8 cellular contexts compared by ENCODE assay signal in genomic region chr6:53543341-53544010, GRCh38. TPM values are rescaled to one million over a fixed set of nuclear protein-coding genes. Genes with fewer than 3 reads are reported as not detected.
DNase-seq lines count a peak whose midpoint lies in the region; ATAC-seq and TF ChIP-seq lines count a peak whose summit lies in the region.

No MANE protein-coding gene starts in this region.

- no peak for TF ChIP-seq POLR2A in esophagus muscularis mucosa (IDR thresholded peaks at IDR 0.05; ENCODE audit: low read depth)

- H3K9me3 ChIP-seq in esophagus muscularis mucosa (no peaks in the 10 kb centered on the region), psoas muscle (no peaks in the 10 kb centered on the region)

- no peak for TF ChIP-seq CTCF in GM12875 (IDR thresholded peaks at IDR 0.05; ENCODE audit: borderline replicate concordance, insufficient read depth, low read depth, low read length)
- TF ChIP-seq CTCF in esophagus muscularis mucosa (IDR thresholded peaks at IDR 0.05) = no peak
- no peak for TF ChIP-seq CTCF in psoas muscle (IDR thresholded peaks at IDR 0.05)

- TF ChIP-seq EP300 in esophagus muscularis mucosa (IDR thresholded peaks at IDR 0.05) = no peak

- WGBS in esophagus muscularis mucosa = 10% methylated on average over 3 of the region's 3 CpGs
- WGBS in psoas muscle, 3 donors = 6 to 19% (median 13%) methylated on average over 3 of the region's 3 CpGs

- H3K36me3 ChIP-seq in esophagus muscularis mucosa (no peaks in the 10 kb centered on the region), psoas muscle (ENCODE audit: insufficient read depth in 1 of 2, low read depth in 1 of 2) (no peaks in the 10 kb centered on the region)

- H3K4me3 ChIP-seq in GM12875 (ENCODE audit: low read depth, low read length) (peak overlapping the region; percentile 77), esophagus muscularis mucosa (peak overlapping the region; percentile 77 to 98 (median 86)), psoas muscle (peak overlapping the region; percentile 75)

- peak overlapping the region; percentile 95 to 99 (median 98) for H3K27ac ChIP-seq in esophagus muscularis mucosa (replicated peaks in 1 of 4)
- peak overlapping the region; percentile 96 for H3K27ac ChIP-seq in psoas muscle

- ATAC-seq in psoas muscle = no peak
- no peak for ATAC-seq in HG03135 (IDR thresholded peaks at IDR 0.05; ENCODE audit: unreplicated experiment)
- no peak for ATAC-seq in GM18517 (IDR thresholded peaks at IDR 0.05; ENCODE audit: unreplicated experiment)

- H3K4me1 ChIP-seq in esophagus muscularis mucosa (peaks cover 24 to 81% (median 79%) of the 10 kb centered on the region in 4 donors), psoas muscle (peaks cover 50% of the 10 kb centered on the region)

- H3K27me3 ChIP-seq in esophagus muscularis mucosa (no peaks in the 10 kb centered on the region), psoas muscle (ENCODE audit: insufficient read depth in 3 of 3, low read length in 2 of 3) (no peaks in the 10 kb centered on the region)

- intact Hi-C loops in esophagus muscularis mucosa (cut with DNase I) (loop anchor here (2.0 to 10.0 kb wide), 3 partner anchors 41 to 251 kb away; partner anchors contain the start of gene LRRC1), psoas muscle (cut with DNase I) (loop anchor here (1.0 to 10.0 kb wide), 4 partner anchors 49 to 184 kb away; no protein-coding TSS in a partner anchor)

- DNase-seq in RKO (ENCODE audit: low spot score) (peak; percentile 18), esophagus muscularis mucosa (ENCODE audit: extremely low spot score) (no peak), psoas muscle (no peak), 8988T (no peak)
- DNase-seq in activated CD8-positive, alpha-beta memory T cell treated with anti-CD3 and anti-CD28 coated beads, Interleukin-2, amount 50 U/mL, for 48 hours = no peak

RNA-seq across cellular contexts. Expression of gene GCLC, which starts 1.4 kb away (rescaled TPM):
- 10 to 100 TPM; 57.7 to 70.8 (median 64.6) TPM for total RNA-seq in esophagus muscularis mucosa
- total RNA-seq in psoas muscle = 10 to 100 TPM; 14.0 to 31.9 (median 22.8) TPM
- polyA plus RNA-seq in psoas muscle = 10 to 100 TPM in 1 of 3 donors, 1 to 10 TPM in 2; 4.7 to 17.9 (median 9.0) TPM
